ENCODE assay signal across 23 cellular contexts in the genomic region with DNA sequence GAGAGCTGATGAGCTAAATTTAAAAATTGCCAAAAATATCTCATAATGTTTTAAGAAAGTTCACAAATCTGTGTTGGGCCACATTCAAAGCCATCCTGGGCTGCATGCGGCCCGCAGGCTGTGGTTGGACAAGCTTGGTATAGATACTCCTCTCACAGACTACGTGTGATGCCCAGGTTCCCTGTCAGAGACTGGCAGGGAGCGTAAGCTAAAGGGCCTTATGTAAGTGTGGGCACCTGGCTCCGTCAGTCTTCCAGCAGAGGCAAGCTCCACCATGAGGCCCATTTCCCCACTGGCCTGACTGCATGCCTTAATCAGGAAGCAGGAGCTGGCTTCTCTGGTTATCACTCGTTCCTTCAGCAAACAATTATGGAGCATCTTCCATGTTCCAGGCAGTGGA.
"Had no signal": no experiment of that assay in that cellular context is flagged by ENCODE, and none has a peak within 500 bp of the region (broad histone marks: within the 10 kb centered on the region; RNA-seq: fewer than 3 reads in every experiment).

No MANE protein-coding gene starts in this region.

- DNase-seq: Kasumi-1, MM.1S, NCI-H1092 treated with DMSO at 0.1 percent for 48 hours, NCI-H1436, NCI-H187, NCI-H2029, NCI-H2081 treated with DMSO at 0.1 percent for 48 hours, NCI-H2171, NCI-H226, NCI-H446, NCI-H510A, NCI-H524 treated with DMSO at 0.1 percent for 48 hours, NCI-H69, NCI-H774, PC-3, SHP77 had no signal

- H3K4me3 Mint-ChIP-seq: IgD-negative memory B cell had no signal

- H3K4me2 ChIP-seq: KMS-11 had no signal

- H3K27ac ChIP-seq: HL-60, KMS-11, RWPE1 had no signal

- H3K9me3 Mint-ChIP-seq: IgD-negative memory B cell had no signal

- H3K9ac ChIP-seq: KMS-11 had no signal

- ATAC-seq: K562, Panc1, PC-3, SK-N-SH treated with all-trans-retinoic acid at 6 μM for 48 hours had no signal

- H3K4me3 ChIP-seq: K562 had no signal
